Comparison of ENCODE assay signal across 15 cellular contexts in the genomic region with DNA sequence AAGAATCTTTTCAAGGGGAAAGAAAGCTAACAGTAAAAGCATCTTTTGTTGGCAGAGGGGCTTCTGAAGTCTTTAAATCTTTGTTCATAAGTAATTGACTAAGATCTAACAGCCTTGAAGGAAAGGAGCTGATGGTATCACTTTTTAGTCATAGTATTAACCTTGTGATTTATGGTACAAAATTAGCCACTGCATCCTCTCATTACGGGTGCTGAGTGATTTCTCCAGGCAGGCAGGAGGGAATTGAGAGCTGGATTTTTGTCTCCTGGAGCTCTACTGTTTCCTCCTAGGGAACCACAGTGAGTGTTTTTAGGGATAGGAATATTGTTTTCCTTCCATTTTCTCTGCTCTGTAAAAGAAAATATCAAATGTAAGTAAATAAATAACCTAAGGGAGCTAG.
DNase-seq lines count a peak whose midpoint lies in the region; ATAC-seq and TF ChIP-seq lines count a peak whose summit lies in the region.
"Had no signal": no experiment of that assay in that cellular context is flagged by ENCODE, and none has a peak within 500 bp of the region (broad histone marks: within the 10 kb centered on the region; RNA-seq: fewer than 3 reads in every experiment).

No MANE protein-coding gene starts in this region.

- ATAC-seq in body of pancreas (no peak), GM21381 (IDR thresholded peaks at IDR 0.05; ENCODE audit: unreplicated experiment) (no peak), GM19463 (IDR thresholded peaks at IDR 0.05; ENCODE audit: unreplicated experiment) (no peak)
- ATAC-seq: A549, foreskin keratinocyte had no signal

- H3K4me3 ChIP-seq in body of pancreas, result no peak overlapping the region
- H3K4me3 ChIP-seq in muscle layer of colon (ENCODE audit: low read depth in 1 of 2, low read length in 2 of 2), result peak overlapping the region in 1 of 2 donors; percentile 19
- H3K4me3 ChIP-seq: A549, skin epidermis had no signal

- no peak for TF ChIP-seq CTCF in body of pancreas (IDR thresholded peaks at IDR 0.05)
- TF ChIP-seq CTCF in type B pancreatic cell (conservative IDR thresholded peaks at IDR 0.05), result no peak

- H3K27ac Mint-ChIP-seq in type B pancreatic cell, result peak overlapping the region; percentile 6
- no peak overlapping the region for H3K27ac Mint-ChIP-seq in activated CD4-positive, alpha-beta memory T cell treated with anti-CD3 and anti-CD28 coated beads for 36 hours

- POLR2A ChIA-PET in activated CD4-positive, alpha-beta memory T cell treated with anti-CD3 and anti-CD28 coated beads for 36 hours (lab: Charles Lee), result no interaction called here

- intact Hi-C loops in body of pancreas (cut with DNase I), result no loop called here
- intact Hi-C loops in activated CD4-positive, alpha-beta memory T cell treated with anti-CD3 and anti-CD28 coated beads for 36 hours (cut with micrococcal nuclease), result no loop called here

- peaks cover 53% of the 10 kb centered on the region for H3K4me1 Mint-ChIP-seq in type B pancreatic cell (ENCODE audit: unreplicated experiment)
- H3K4me1 Mint-ChIP-seq in activated CD4-positive, alpha-beta memory T cell treated with anti-CD3 and anti-CD28 coated beads for 36 hours (ENCODE audit: low read depth), result no peaks in the 10 kb centered on the region

- H3K27ac ChIP-seq in body of pancreas (peak overlapping the region in 3 of 4 donors; percentile 21 to 57 (median 49)), muscle layer of colon (ENCODE audit: low read depth, low read length) (peak overlapping the region; percentile 81)
- H3K27ac ChIP-seq: A549, foreskin keratinocyte had no signal

- WGBS in body of pancreas, 2 donors, result 14 to 34% methylated on average over 1 of the region's 1 CpG

- H3K4me3 Mint-ChIP-seq in type B pancreatic cell, result peak overlapping the region; percentile 24
- H3K4me3 Mint-ChIP-seq in activated CD4-positive, alpha-beta memory T cell treated with anti-CD3 and anti-CD28 coated beads for 36 hours, result no peak overlapping the region

- H3K27me3 ChIP-seq in body of pancreas, result no peaks in the 10 kb centered on the region
- H3K27me3 ChIP-seq in muscle layer of colon (ENCODE audit: control insufficient read depth in 1 of 2, insufficient read depth in 2 of 2, low read length in 2 of 2), result no peaks in the 10 kb centered on the region
- H3K27me3 ChIP-seq: foreskin keratinocyte had no signal

- DNase-seq in NCI-H2227 (lab: John Stamatoyannopoulos, UW; ENCODE audit: unreplicated experiment) (peak; percentile 12), NCI-H2227 treated with DMSO at 0.1 percent for 48 hours (lab: John Stamatoyannopoulos, UW) (no peak), body of pancreas (no peak), type B pancreatic cell (ENCODE audit: extremely low spot score, unreplicated experiment) (no peak)
- DNase-seq in activated CD4-positive, alpha-beta memory T cell treated with anti-CD3 and anti-CD28 coated beads for 36 hours, result no peak
- DNase-seq: central memory CD4-positive, alpha-beta T cell; DMS79 treated with DMSO at 0.1 percent for 48 hours; foreskin keratinocyte; mammary epithelial cell; NCI-H1930 had no signal

- H3K9me3 ChIP-seq in body of pancreas (no peaks in the 10 kb centered on the region), muscle layer of colon (ENCODE audit: low read length) (no peaks in the 10 kb centered on the region)
- H3K9me3 ChIP-seq: A549 had no signal

- H3K9me3 Mint-ChIP-seq in type B pancreatic cell, result no peaks in the 10 kb centered on the region
- peaks cover 5% of the 10 kb centered on the region for H3K9me3 Mint-ChIP-seq in activated CD4-positive, alpha-beta memory T cell treated with anti-CD3 and anti-CD28 coated beads for 36 hours

- H3K4me1 ChIP-seq in body of pancreas (peaks cover 48% of the 10 kb centered on the region), muscle layer of colon (ENCODE audit: insufficient read depth, low read length) (peaks cover 57% of the 10 kb centered on the region)

- H3K36me3 ChIP-seq in body of pancreas (replicated peaks in 1 of 2; ENCODE audit: insufficient read depth in 1 of 2, low read depth in 2 of 2) (no peaks in the 10 kb centered on the region), muscle layer of colon (ENCODE audit: insufficient read depth, low read length) (no peaks in the 10 kb centered on the region)

- CTCF ChIA-PET in activated CD4-positive, alpha-beta memory T cell treated with anti-CD3 and anti-CD28 coated beads for 36 hours (lab: Charles Lee), result no interaction called here

- peaks cover 8% of the 10 kb centered on the region for H3K27me3 Mint-ChIP-seq in type B pancreatic cell
- H3K27me3 Mint-ChIP-seq in activated CD4-positive, alpha-beta memory T cell treated with anti-CD3 and anti-CD28 coated beads for 36 hours, result peaks cover 1% of the 10 kb centered on the region

- H3K36me3 Mint-ChIP-seq in type B pancreatic cell, result no peaks in the 10 kb centered on the region
- H3K36me3 Mint-ChIP-seq in activated CD4-positive, alpha-beta memory T cell treated with anti-CD3 and anti-CD28 coated beads for 36 hours, result no peaks in the 10 kb centered on the region

- H3K9ac ChIP-seq in muscle layer of colon (ENCODE audit: low read length), result peak overlapping the region; percentile 24

- no peak for TF ChIP-seq POLR2A in body of pancreas (IDR thresholded peaks at IDR 0.05)
